In the genomic region with DNA sequence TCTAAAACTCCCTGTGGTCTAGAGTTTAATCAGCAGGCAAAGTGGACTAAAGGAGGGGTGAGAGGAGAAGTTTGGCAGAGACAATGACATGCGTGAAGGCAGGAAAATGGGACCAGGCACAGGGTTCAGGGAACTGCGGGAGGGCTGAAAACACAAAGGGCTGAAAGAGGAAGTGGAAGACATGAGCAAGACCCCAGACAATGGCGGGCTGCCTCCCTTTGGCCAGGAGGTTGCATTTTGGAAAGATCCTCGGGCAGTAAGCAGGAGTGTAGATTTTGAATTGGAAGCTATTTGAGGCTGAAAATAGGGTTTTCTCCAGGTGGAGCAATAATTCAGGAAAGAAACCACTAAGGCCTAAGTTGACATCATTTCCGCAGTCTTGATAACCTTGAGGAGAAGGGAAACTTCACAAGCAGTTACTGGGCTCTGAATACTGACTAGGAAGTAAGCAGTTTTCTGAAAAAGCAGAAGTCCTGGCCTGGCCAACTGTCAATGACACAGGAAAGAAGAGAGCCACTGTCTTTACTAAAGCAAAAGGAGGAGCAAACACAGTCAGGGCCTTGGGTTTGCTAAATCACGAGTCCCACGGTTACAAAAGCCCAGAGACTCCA, we compare ENCODE assay signal across 9 cellular contexts. TPM values are rescaled to one million over a fixed set of nuclear protein-coding genes. Genes with fewer than 3 reads are reported as not detected.
DNase-seq lines count a peak whose midpoint lies in the region; ATAC-seq lines count a peak whose summit lies in the region.
"Had no signal": no experiment of that assay in that cellular context is flagged by ENCODE, and none has a peak within 500 bp of the region (broad histone marks: within the 10 kb centered on the region; RNA-seq: fewer than 3 reads in every experiment).

No MANE protein-coding gene starts in this region.

- H3K27ac ChIP-seq in skin epidermis, result peak overlapping the region in 12 of 21 experiments; percentile 21 to 77 (median 54)

- H3K4me3 Mint-ChIP-seq in IgD-negative memory B cell, result peak overlapping the region; percentile 85 to 99 (median 94)
- H3K4me3 Mint-ChIP-seq in dendritic cell treated with granulocyte-macrophage colony-stimulating factor and Interleukin-4, amounts not matched to agents 40 ng/mL and 50 ng/mL, for 4 days, result peak overlapping the region; percentile 20
- H3K4me3 Mint-ChIP-seq in activated T-helper 17 cell treated with anti-CD3 and anti-CD28 coated beads, Interleukin-2, amount 50 U/mL, for 72 hours, result no peak overlapping the region

- peak; percentile 33 for ATAC-seq in GM19395 (IDR thresholded peaks at IDR 0.05; ENCODE audit: unreplicated experiment)
- ATAC-seq in activated T-helper 17 cell treated with anti-CD3 and anti-CD28 coated beads, Interleukin-2, amount 50 U/mL, for 72 hours (replicated peaks), result no peak

- H3K27ac Mint-ChIP-seq in IgD-negative memory B cell, result peak overlapping the region; percentile 86 to 99 (median 96)
- peak overlapping the region; percentile 96 for H3K27ac Mint-ChIP-seq in dendritic cell treated with granulocyte-macrophage colony-stimulating factor and Interleukin-4, amounts not matched to agents 40 ng/mL and 50 ng/mL, for 4 days
- H3K27ac Mint-ChIP-seq in activated T-helper 17 cell treated with anti-CD3 and anti-CD28 coated beads, Interleukin-2, amount 50 U/mL, for 72 hours, result no peak overlapping the region

- DNase-seq in activated CD4-positive, CD25-positive, alpha-beta regulatory T cell (lab: John Stamatoyannopoulos, UW), result no peak
- DNase-seq in dermis blood vessel endothelial cell (no peak), NCI-H2029 treated with DMSO at 0.1 percent for 48 hours (lab: John Stamatoyannopoulos, UW) (no peak)

- no peaks in the 10 kb centered on the region for H3K27me3 Mint-ChIP-seq in IgD-negative memory B cell
- no peaks in the 10 kb centered on the region for H3K27me3 Mint-ChIP-seq in dendritic cell treated with granulocyte-macrophage colony-stimulating factor and Interleukin-4, amounts not matched to agents 40 ng/mL and 50 ng/mL, for 4 days
- no peaks in the 10 kb centered on the region for H3K27me3 Mint-ChIP-seq in activated T-helper 17 cell treated with anti-CD3 and anti-CD28 coated beads, Interleukin-2, amount 50 U/mL, for 72 hours

- intact Hi-C loops in dendritic cell treated with granulocyte-macrophage colony-stimulating factor and Interleukin-4, amounts not matched to agents 40 ng/mL and 50 ng/mL, for 4 days (cut with micrococcal nuclease), result loop anchor here (5.0 kb wide), 1 partner anchor 65 kb away; no protein-coding TSS in a partner anchor

- H3K36me3 Mint-ChIP-seq in IgD-negative memory B cell, result peaks cover 12% of the 10 kb centered on the region
- H3K36me3 Mint-ChIP-seq in dendritic cell treated with granulocyte-macrophage colony-stimulating factor and Interleukin-4, amounts not matched to agents 40 ng/mL and 50 ng/mL, for 4 days (ENCODE audit: low read depth), result peaks cover 23% of the 10 kb centered on the region
- H3K36me3 Mint-ChIP-seq in activated T-helper 17 cell treated with anti-CD3 and anti-CD28 coated beads, Interleukin-2, amount 50 U/mL, for 72 hours (ENCODE audit: low read depth), result no peaks in the 10 kb centered on the region

- no peak overlapping the region for H3K4me3 ChIP-seq in skin epidermis

- peaks cover 62 to 84% (median 70%) of the 10 kb centered on the region in 3 donors for H3K4me1 Mint-ChIP-seq in IgD-negative memory B cell
- peaks cover 98% of the 10 kb centered on the region for H3K4me1 Mint-ChIP-seq in dendritic cell treated with granulocyte-macrophage colony-stimulating factor and Interleukin-4, amounts not matched to agents 40 ng/mL and 50 ng/mL, for 4 days (ENCODE audit: low read depth)
- H3K4me1 Mint-ChIP-seq in activated T-helper 17 cell treated with anti-CD3 and anti-CD28 coated beads, Interleukin-2, amount 50 U/mL, for 72 hours, result peaks cover 10% of the 10 kb centered on the region

- H3K9me3 Mint-ChIP-seq in IgD-negative memory B cell, result no peaks in the 10 kb centered on the region
- peaks cover 8% of the 10 kb centered on the region for H3K9me3 Mint-ChIP-seq in dendritic cell treated with granulocyte-macrophage colony-stimulating factor and Interleukin-4, amounts not matched to agents 40 ng/mL and 50 ng/mL, for 4 days
- no peaks in the 10 kb centered on the region for H3K9me3 Mint-ChIP-seq in activated T-helper 17 cell treated with anti-CD3 and anti-CD28 coated beads, Interleukin-2, amount 50 U/mL, for 72 hours

RNA-seq across cellular contexts. Expression of a gene that starts 3.4 kb away (rescaled TPM):
- 394 TPM for polyA plus RNA-seq in IgD-negative memory B cell
- total RNA-seq in dermis blood vessel endothelial cell, result not detected in 2 replicates
- total RNA-seq in activated T-helper 17 cell treated with anti-CD3 and anti-CD28 coated beads, Interleukin-2, amount 50 U/mL, for 72 hours, result not detected
- total RNA-seq: fibroblast of lung had no signal
- polyA plus RNA-seq: fibroblast of lung had no signal
